In the genomic region with DNA sequence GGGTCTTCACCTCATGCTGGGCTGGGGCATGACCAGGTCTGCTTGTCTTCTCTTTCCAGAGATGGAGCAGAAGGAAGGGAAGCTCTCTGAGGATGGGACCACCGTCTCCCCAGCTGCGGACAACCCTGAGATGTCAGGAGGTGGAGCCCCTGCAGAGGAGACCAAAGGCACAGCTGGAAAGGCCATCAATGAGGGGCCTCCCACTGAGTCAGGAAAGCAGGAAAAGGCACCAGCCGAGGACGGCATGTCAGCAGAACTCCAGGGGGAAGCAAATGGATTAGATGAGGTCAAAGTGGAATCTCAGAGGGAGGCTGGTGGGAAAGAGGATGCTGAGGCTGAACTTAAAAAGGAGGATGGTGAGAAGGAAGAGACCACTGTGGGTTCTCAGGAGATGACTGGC, we compare ENCODE assay signal across 34 cellular contexts. TPM values are rescaled to one million over a fixed set of nuclear protein-coding genes. Genes with fewer than 3 reads are reported as not detected.
DNase-seq lines count a peak whose midpoint lies in the region; ATAC-seq and TF ChIP-seq lines count a peak whose summit lies in the region.
"Had no signal": no experiment of that assay in that cellular context is flagged by ENCODE, and none has a peak within 500 bp of the region (broad histone marks: within the 10 kb centered on the region; RNA-seq: fewer than 3 reads in every experiment).

No MANE protein-coding gene starts in this region.

- H3K4me1 ChIP-seq in psoas muscle: peaks cover 4% of the 10 kb centered on the region
- H3K4me1 ChIP-seq: A549, left ventricle myocardium inferior, tibial artery, vagina had no signal

- TF ChIP-seq CTCF in psoas muscle (IDR thresholded peaks at IDR 0.05): no peak
- TF ChIP-seq CTCF in dorsolateral prefrontal cortex (IDR thresholded peaks at IDR 0.05 in 54 of 56, conservative IDR thresholded peaks at IDR 0.05 in 2 of 56; ENCODE audit: low read depth in 1 of 56, partially characterized antibody in 56 of 56): no peak

- CTCF ChIA-PET in activated CD8-positive, alpha-beta memory T cell treated with anti-CD3 and anti-CD28 coated beads, Interleukin-2, amount 10 ng/mL, durations not matched to agents 7 days and 5 days (lab: Charles Lee): interaction anchor here (1.5 kb wide), 1 partner anchor 49 kb away, joined by 3 read pairs; no protein-coding TSS in a partner anchor

- H3K27me3 ChIP-seq in psoas muscle (ENCODE audit: insufficient read depth in 3 of 3, low read length in 2 of 3) (no peaks in the 10 kb centered on the region), dorsolateral prefrontal cortex (no peaks in the 10 kb centered on the region)
- H3K27me3 ChIP-seq: cardiac muscle cell, neutrophil, Peyer's patch, tibial artery, vagina had no signal

- H3K27ac ChIP-seq in psoas muscle: peak overlapping the region; percentile 30
- H3K27ac ChIP-seq in dorsolateral prefrontal cortex: no peak overlapping the region
- H3K27ac ChIP-seq: A549, cardiac muscle cell, coronary artery, left ventricle myocardium inferior, neutrophil, Peyer's patch, tibial artery, vagina had no signal

- intact Hi-C loops in activated T-helper 1 cell treated with anti-CD3 and anti-CD28 coated beads, Interleukin-12 subunit alpha, Interleukin-12 subunit beta, Interleukin-2, Interleukin-4 antibody, amounts not matched to agents 30 ng/mL and 10 ng/mL and 1 ng/mL, durations not matched to agents 14 hours and 24 hours and 36 hours (cut with micrococcal nuclease): no loop called here
- intact Hi-C loops in psoas muscle (cut with DNase I) (no loop called here), dorsolateral prefrontal cortex (cut with DNase I) (no loop called here)

- 27 to 41% (median 31%) methylated on average over 4 of the region's 4 CpGs for WGBS in psoas muscle, 3 donors

- H3K9me3 ChIP-seq in psoas muscle: no peaks in the 10 kb centered on the region
- H3K9me3 ChIP-seq: A549, left ventricle myocardium inferior, neutrophil, Peyer's patch, tibial artery, vagina had no signal

- peaks cover 6% of the 10 kb centered on the region for H3K4me1 Mint-ChIP-seq in activated CD8-positive, alpha-beta memory T cell treated with anti-CD3 and anti-CD28 coated beads, Interleukin-2, amount 10 ng/mL, durations not matched to agents 7 days and 5 days
- no peaks in the 10 kb centered on the region for H3K4me1 Mint-ChIP-seq in activated T-helper 1 cell treated with anti-CD3 and anti-CD28 coated beads, Interleukin-12 subunit alpha, Interleukin-12 subunit beta, Interleukin-2, Interleukin-4 antibody, amounts not matched to agents 30 ng/mL and 10 ng/mL and 1 ng/mL, durations not matched to agents 14 hours and 24 hours and 36 hours (ENCODE audit: low read depth)
- H3K4me1 Mint-ChIP-seq in activated T-cell treated with anti-CD3 and anti-CD28 coated beads, Interleukin-2, amount 50 U/mL, for 4 hours (ENCODE audit: low read depth): peaks cover 4% of the 10 kb centered on the region
- H3K4me1 Mint-ChIP-seq: activated CD4-positive, alpha-beta T cell treated with anti-CD3 and anti-CD28 coated beads, Interleukin-2, amount 10 ng/mL, durations not matched to agents 7 days and 5 days had no signal

- H3K4me3 ChIP-seq in psoas muscle: no peak overlapping the region
- H3K4me3 ChIP-seq in dorsolateral prefrontal cortex: no peak overlapping the region
- H3K4me3 ChIP-seq: A549, cardiac muscle cell, coronary artery, K562, left ventricle myocardium inferior, Peyer's patch, tibial artery, vagina had no signal

- H3K36me3 ChIP-seq in psoas muscle (ENCODE audit: insufficient read depth in 1 of 2, low read depth in 1 of 2): no peaks in the 10 kb centered on the region
- H3K36me3 ChIP-seq: cardiac muscle cell, left ventricle myocardium inferior, Peyer's patch had no signal

- DNase-seq in activated CD8-positive, alpha-beta memory T cell treated with anti-CD3 and anti-CD28 coated beads, Interleukin-2, amount 10 ng/mL, durations not matched to agents 7 days and 5 days: no peak
- DNase-seq in activated CD8-positive, alpha-beta memory T cell treated with anti-CD3 and anti-CD28 coated beads, Interleukin-2, amount 50 U/mL, for 48 hours: no peak
- DNase-seq in activated T-helper 1 cell treated with anti-CD3 and anti-CD28 coated beads, Interleukin-12 subunit alpha, Interleukin-12 subunit beta, Interleukin-2, Interleukin-4 antibody, amounts not matched to agents 30 ng/mL and 10 ng/mL and 1 ng/mL, durations not matched to agents 14 hours and 24 hours and 36 hours (ENCODE audit: low spot score): no peak
- DNase-seq in psoas muscle (no peak), dorsolateral prefrontal cortex (no peak)
- no peak for DNase-seq in activated T-cell treated with anti-CD3 and anti-CD28 coated beads, Interleukin-2, amount 50 U/mL, for 4 hours
- DNase-seq: activated CD4-positive, alpha-beta T cell treated with anti-CD3 and anti-CD28 coated beads, Interleukin-2, amount 10 ng/mL, durations not matched to agents 7 days and 5 days; effector memory CD8-positive, alpha-beta T cell; H9; islet precursor cell; left ventricle myocardium inferior; mesenchymal stem cell; NCI-H1048; NCI-H1694 treated with DMSO at 0.1 percent for 48 hours; NCI-H446; NCI-H774; SIG-M5; stimulated activated CD4-positive, alpha-beta T cell treated with anti-CD3 and anti-CD28 coated beads, Interleukin-12 subunit alpha, Interleukin-12 subunit beta, amount 100 ng/mL, for 4 hours; stimulated activated CD4-positive, alpha-beta T cell treated with anti-CD3 and anti-CD28 coated beads, Interleukin-2, amount 100 ng/mL, for 48 hours; tibial artery had no signal

- H3K4me3 Mint-ChIP-seq in activated CD8-positive, alpha-beta memory T cell treated with anti-CD3 and anti-CD28 coated beads, Interleukin-2, amount 10 ng/mL, durations not matched to agents 7 days and 5 days: no peak overlapping the region
- H3K4me3 Mint-ChIP-seq in activated T-helper 1 cell treated with anti-CD3 and anti-CD28 coated beads, Interleukin-12 subunit alpha, Interleukin-12 subunit beta, Interleukin-2, Interleukin-4 antibody, amounts not matched to agents 30 ng/mL and 10 ng/mL and 1 ng/mL, durations not matched to agents 14 hours and 24 hours and 36 hours: no peak overlapping the region
- no peak overlapping the region for H3K4me3 Mint-ChIP-seq in activated T-cell treated with anti-CD3 and anti-CD28 coated beads, Interleukin-2, amount 50 U/mL, for 4 hours
- H3K4me3 Mint-ChIP-seq: activated CD4-positive, alpha-beta T cell treated with anti-CD3 and anti-CD28 coated beads, Interleukin-2, amount 10 ng/mL, durations not matched to agents 7 days and 5 days; effector memory CD8-positive, alpha-beta T cell had no signal

- H3K27ac Mint-ChIP-seq in activated CD8-positive, alpha-beta memory T cell treated with anti-CD3 and anti-CD28 coated beads, Interleukin-2, amount 10 ng/mL, durations not matched to agents 7 days and 5 days: peak overlapping the region; percentile 34
- peak overlapping the region; percentile 72 for H3K27ac Mint-ChIP-seq in activated T-helper 1 cell treated with anti-CD3 and anti-CD28 coated beads, Interleukin-12 subunit alpha, Interleukin-12 subunit beta, Interleukin-2, Interleukin-4 antibody, amounts not matched to agents 30 ng/mL and 10 ng/mL and 1 ng/mL, durations not matched to agents 14 hours and 24 hours and 36 hours
- H3K27ac Mint-ChIP-seq: activated T-helper 2 cell treated with anti-CD3 and anti-CD28 coated beads, Interferon-gamma antibody, Interleukin-2, Interleukin-4, amounts not matched to agents 10 μg/mL and 5 μg/mL and 100 μg/mL, durations not matched to agents 14 hours and 24 hours and 36 hours had no signal

- peaks cover 7% of the 10 kb centered on the region for H3K36me3 Mint-ChIP-seq in activated CD8-positive, alpha-beta memory T cell treated with anti-CD3 and anti-CD28 coated beads, Interleukin-2, amount 10 ng/mL, durations not matched to agents 7 days and 5 days
- peaks cover 14% of the 10 kb centered on the region for H3K36me3 Mint-ChIP-seq in activated T-helper 1 cell treated with anti-CD3 and anti-CD28 coated beads, Interleukin-12 subunit alpha, Interleukin-12 subunit beta, Interleukin-2, Interleukin-4 antibody, amounts not matched to agents 30 ng/mL and 10 ng/mL and 1 ng/mL, durations not matched to agents 14 hours and 24 hours and 36 hours (ENCODE audit: low read depth)
- peaks cover 2% of the 10 kb centered on the region for H3K36me3 Mint-ChIP-seq in activated T-cell treated with anti-CD3 and anti-CD28 coated beads, Interleukin-2, amount 50 U/mL, for 4 hours (ENCODE audit: insufficient read depth)

- no peaks in the 10 kb centered on the region for H3K9me3 Mint-ChIP-seq in activated CD8-positive, alpha-beta memory T cell treated with anti-CD3 and anti-CD28 coated beads, Interleukin-2, amount 10 ng/mL, durations not matched to agents 7 days and 5 days (ENCODE audit: low read depth)
- no peaks in the 10 kb centered on the region for H3K9me3 Mint-ChIP-seq in activated T-helper 1 cell treated with anti-CD3 and anti-CD28 coated beads, Interleukin-12 subunit alpha, Interleukin-12 subunit beta, Interleukin-2, Interleukin-4 antibody, amounts not matched to agents 30 ng/mL and 10 ng/mL and 1 ng/mL, durations not matched to agents 14 hours and 24 hours and 36 hours
- H3K9me3 Mint-ChIP-seq in activated T-cell treated with anti-CD3 and anti-CD28 coated beads, Interleukin-2, amount 50 U/mL, for 4 hours: no peaks in the 10 kb centered on the region
- H3K9me3 Mint-ChIP-seq: activated CD4-positive, alpha-beta T cell treated with anti-CD3 and anti-CD28 coated beads, Interleukin-2, amount 10 ng/mL, durations not matched to agents 7 days and 5 days; activated T-helper 2 cell treated with anti-CD3 and anti-CD28 coated beads, Interferon-gamma antibody, Interleukin-2, Interleukin-4, amounts not matched to agents 10 μg/mL and 5 μg/mL and 100 μg/mL, durations not matched to agents 14 hours and 24 hours and 36 hours; effector memory CD8-positive, alpha-beta T cell; H9 had no signal

- H3K27me3 Mint-ChIP-seq in activated CD8-positive, alpha-beta memory T cell treated with anti-CD3 and anti-CD28 coated beads, Interleukin-2, amount 10 ng/mL, durations not matched to agents 7 days and 5 days: no peaks in the 10 kb centered on the region
- no peaks in the 10 kb centered on the region for H3K27me3 Mint-ChIP-seq in activated T-helper 1 cell treated with anti-CD3 and anti-CD28 coated beads, Interleukin-12 subunit alpha, Interleukin-12 subunit beta, Interleukin-2, Interleukin-4 antibody, amounts not matched to agents 30 ng/mL and 10 ng/mL and 1 ng/mL, durations not matched to agents 14 hours and 24 hours and 36 hours (ENCODE audit: insufficient read depth)
- no peaks in the 10 kb centered on the region for H3K27me3 Mint-ChIP-seq in activated T-cell treated with anti-CD3 and anti-CD28 coated beads, Interleukin-2, amount 50 U/mL, for 4 hours (ENCODE audit: low read depth)
- H3K27me3 Mint-ChIP-seq: activated CD4-positive, alpha-beta T cell treated with anti-CD3 and anti-CD28 coated beads, Interleukin-2, amount 10 ng/mL, durations not matched to agents 7 days and 5 days; effector memory CD8-positive, alpha-beta T cell had no signal

- no peak for ATAC-seq in activated CD8-positive, alpha-beta memory T cell treated with anti-CD3 and anti-CD28 coated beads, Interleukin-2, amount 10 ng/mL, durations not matched to agents 7 days and 5 days
- ATAC-seq in psoas muscle: no peak
- ATAC-seq in activated T-cell treated with anti-CD3 and anti-CD28 coated beads, Interleukin-2, amount 50 U/mL, for 4 hours: no peak
- ATAC-seq: A549; effector memory CD8-positive, alpha-beta T cell; sciatic nerve had no signal

RNA-seq across cellular contexts. Expression of a gene that starts 5.2 kb away (rescaled TPM):
- total RNA-seq in activated CD8-positive, alpha-beta memory T cell treated with anti-CD3 and anti-CD28 coated beads, Interleukin-2, amount 10 ng/mL, durations not matched to agents 7 days and 5 days: not detected
- total RNA-seq in activated T-helper 1 cell treated with anti-CD3 and anti-CD28 coated beads, Interleukin-12 subunit alpha, Interleukin-12 subunit beta, Interleukin-2, Interleukin-4 antibody, amounts not matched to agents 30 ng/mL and 10 ng/mL and 1 ng/mL, durations not matched to agents 14 hours and 24 hours and 36 hours: not detected in 2 replicates
- 100 to 1,000 TPM in 1 of 4 donors, 10 to 100 TPM in 2, 1 to 10 TPM in 1; 7.6 to 118 (median 36.9) TPM for total RNA-seq in psoas muscle
- polyA plus RNA-seq in psoas muscle: 10 to 100 TPM in 2 of 3 donors, 1 to 10 TPM in 1; 6.7 to 19.7 (median 14.9) TPM
- under 1 TPM in 1 of 120 experiments, not detected in 119; 0.18 TPM for total RNA-seq in dorsolateral prefrontal cortex
- total RNA-seq in activated T-cell treated with anti-CD3 and anti-CD28 coated beads, Interleukin-2, amount 50 U/mL, for 4 hours: not detected
- total RNA-seq: activated CD4-positive, alpha-beta T cell treated with anti-CD3 and anti-CD28 coated beads, Interleukin-2, amount 10 ng/mL, durations not matched to agents 7 days and 5 days; activated T-helper 2 cell treated with anti-CD3 and anti-CD28 coated beads, Interferon-gamma antibody, Interleukin-2, Interleukin-4, amounts not matched to agents 10 μg/mL and 5 μg/mL and 100 μg/mL, durations not matched to agents 14 hours and 24 hours and 36 hours; astrocyte; cardiac muscle cell; G401; H9; HT1080; K562; left ventricle myocardium inferior; Peyer's patch; posterior vena cava; sciatic nerve; vagina had no signal
- polyA plus RNA-seq: A549, esophagus, K562 had no signal

RNA-seq across cellular contexts. Expression of a gene that starts 12.0 kb away (rescaled TPM):
- 10 to 100 TPM; 74.5 to 92.9 TPM for total RNA-seq in activated CD8-positive, alpha-beta memory T cell treated with anti-CD3 and anti-CD28 coated beads, Interleukin-2, amount 10 ng/mL, durations not matched to agents 7 days and 5 days
- total RNA-seq in activated T-helper 1 cell treated with anti-CD3 and anti-CD28 coated beads, Interleukin-12 subunit alpha, Interleukin-12 subunit beta, Interleukin-2, Interleukin-4 antibody, amounts not matched to agents 30 ng/mL and 10 ng/mL and 1 ng/mL, durations not matched to agents 14 hours and 24 hours and 36 hours: 98.2 and 99.6 TPM in 2 replicates
- total RNA-seq in psoas muscle: 10 to 100 TPM; 55.0 to 90.0 (median 73.0) TPM
- polyA plus RNA-seq in psoas muscle: 100 to 1,000 TPM in 2 of 3 donors, 10 to 100 TPM in 1; 97.7 to 149 (median 112) TPM
- total RNA-seq in dorsolateral prefrontal cortex: 10 to 100 TPM; 26.5 to 76.2 (median 48.8) TPM
- total RNA-seq in activated T-cell treated with anti-CD3 and anti-CD28 coated beads, Interleukin-2, amount 50 U/mL, for 4 hours: 100 to 1,000 TPM; 152 to 189 (median 154) TPM

RNA-seq across cellular contexts. Expression of a gene that starts 24.9 kb away (rescaled TPM):
- 100 to 1,000 TPM; 245 to 317 TPM for total RNA-seq in activated CD8-positive, alpha-beta memory T cell treated with anti-CD3 and anti-CD28 coated beads, Interleukin-2, amount 10 ng/mL, durations not matched to agents 7 days and 5 days
- total RNA-seq in activated T-helper 1 cell treated with anti-CD3 and anti-CD28 coated beads, Interleukin-12 subunit alpha, Interleukin-12 subunit beta, Interleukin-2, Interleukin-4 antibody, amounts not matched to agents 30 ng/mL and 10 ng/mL and 1 ng/mL, durations not matched to agents 14 hours and 24 hours and 36 hours: 155 and 163 TPM in 2 replicates
- 10 to 100 TPM in 3 of 4 donors, 1 to 10 TPM in 1; 6.8 to 24.7 (median 12.3) TPM for total RNA-seq in psoas muscle
- 1 to 10 TPM; 5.3 to 9.9 (median 9.1) TPM for polyA plus RNA-seq in psoas muscle
- 100 to 1,000 TPM in 4 of 120 experiments, 10 to 100 TPM in 116; 40.6 to 139 (median 59.0) TPM for total RNA-seq in dorsolateral prefrontal cortex
- total RNA-seq in activated T-cell treated with anti-CD3 and anti-CD28 coated beads, Interleukin-2, amount 50 U/mL, for 4 hours: 100 to 1,000 TPM; 117 to 136 (median 122) TPM

RNA-seq across cellular contexts. Expression of a gene that starts 27.1 kb away (rescaled TPM):
- total RNA-seq in activated CD8-positive, alpha-beta memory T cell treated with anti-CD3 and anti-CD28 coated beads, Interleukin-2, amount 10 ng/mL, durations not matched to agents 7 days and 5 days: 10 to 100 TPM; 24.6 to 25.8 TPM
- total RNA-seq in activated T-helper 1 cell treated with anti-CD3 and anti-CD28 coated beads, Interleukin-12 subunit alpha, Interleukin-12 subunit beta, Interleukin-2, Interleukin-4 antibody, amounts not matched to agents 30 ng/mL and 10 ng/mL and 1 ng/mL, durations not matched to agents 14 hours and 24 hours and 36 hours: 29.1 and 30.3 TPM in 2 replicates
- total RNA-seq in psoas muscle (10 to 100 TPM in 1 of 4 donors, 1 to 10 TPM in 3; 4.1 to 15.3 (median 7.1) TPM), dorsolateral prefrontal cortex (10 to 100 TPM in 11 of 120 experiments, 1 to 10 TPM in 109; 2.9 to 12.3 (median 6.9) TPM)
- 10 to 100 TPM in 1 of 3 donors, 1 to 10 TPM in 2; 3.5 to 13.7 (median 7.5) TPM for polyA plus RNA-seq in psoas muscle
- total RNA-seq in activated T-cell treated with anti-CD3 and anti-CD28 coated beads, Interleukin-2, amount 50 U/mL, for 4 hours: 10 to 100 TPM; 15.5 to 20.3 (median 18.3) TPM

RNA-seq across cellular contexts. Expression of a gene that starts 54.9 kb away (rescaled TPM):
- not detected for total RNA-seq in activated CD8-positive, alpha-beta memory T cell treated with anti-CD3 and anti-CD28 coated beads, Interleukin-2, amount 10 ng/mL, durations not matched to agents 7 days and 5 days
- not detected in 2 replicates for total RNA-seq in activated T-helper 1 cell treated with anti-CD3 and anti-CD28 coated beads, Interleukin-12 subunit alpha, Interleukin-12 subunit beta, Interleukin-2, Interleukin-4 antibody, amounts not matched to agents 30 ng/mL and 10 ng/mL and 1 ng/mL, durations not matched to agents 14 hours and 24 hours and 36 hours
- total RNA-seq in psoas muscle (10 to 100 TPM; 65.1 to 97.3 (median 71.2) TPM), dorsolateral prefrontal cortex (100 to 1,000 TPM in 9 of 120 experiments, 10 to 100 TPM in 111; 30.5 to 149 (median 56.0) TPM)
- polyA plus RNA-seq in psoas muscle: 10 to 100 TPM; 42.6 to 77.2 (median 62.3) TPM
- total RNA-seq in activated T-cell treated with anti-CD3 and anti-CD28 coated beads, Interleukin-2, amount 50 U/mL, for 4 hours: 1 to 10 TPM in 2 of 3 donors, under 1 TPM in 1; 0.55 to 2.1 (median 1.7) TPM
- total RNA-seq: activated T-helper 2 cell treated with anti-CD3 and anti-CD28 coated beads, Interferon-gamma antibody, Interleukin-2, Interleukin-4, amounts not matched to agents 10 μg/mL and 5 μg/mL and 100 μg/mL, durations not matched to agents 14 hours and 24 hours and 36 hours; HT1080 had no signal
